ENCODE assay signal across 8 cellular contexts in genomic region chr6:137219664-137220252, GRCh38. TPM values are rescaled to one million over a fixed set of nuclear protein-coding genes. Genes with fewer than 3 reads are reported as not detected.
A peak's percentile ranks its signal among the peaks of the same experiment; 100 is the strongest.
DNase-seq lines count a peak whose midpoint lies in the region; ATAC-seq and TF ChIP-seq lines count a peak whose summit lies in the region.

No MANE protein-coding gene starts in this region.

- CTCF ChIA-PET in mammary epithelial cell (lab: Charles Lee; ENCODE audit: low non-redundant PET), result no interaction called here
- CTCF ChIA-PET in naive thymus-derived CD4-positive, alpha-beta T cell (lab: Charles Lee), result interaction anchor here (1.0 kb wide), 1 partner anchor 95 kb away, joined by 3 read pairs; no protein-coding TSS in a partner anchor

- POLR2A ChIA-PET in naive thymus-derived CD4-positive, alpha-beta T cell (lab: Charles Lee), result interaction anchor here (0.5 to 1.0 kb wide), 3 partner anchors 81 to 1943 kb away, joined by 3 to 5 read pairs (median 3); partner anchors contain the start of gene BCLAF1

- 41% methylated on average over 6 of the region's 6 CpGs for WGBS in mammary epithelial cell (ENCODE audit: low coverage, missing lambda C conversion rate)

- no peaks in the 10 kb centered on the region for H4K20me1 ChIP-seq in mammary epithelial cell (ENCODE audit: insufficient read depth, low read length)

- ATAC-seq in GM18502 (IDR thresholded peaks at IDR 0.05; ENCODE audit: poor library complexity, unreplicated experiment) (peak; percentile 13), HG03460 (IDR thresholded peaks at IDR 0.05; ENCODE audit: unreplicated experiment) (peak; percentile 10), GM21390 (IDR thresholded peaks at IDR 0.05; ENCODE audit: unreplicated experiment) (no peak), HG03159 (IDR thresholded peaks at IDR 0.05; ENCODE audit: unreplicated experiment) (no peak)
- no peak for ATAC-seq in naive thymus-derived CD4-positive, alpha-beta T cell

- peaks cover 0 to 1% (median 0%) of the 10 kb centered on the region in 11 donors for H3K9me3 Mint-ChIP-seq in naive thymus-derived CD4-positive, alpha-beta T cell

- DNase-seq in mammary epithelial cell (no peak), LoVo (ENCODE audit: low spot score) (no peak), NCI-H510A (lab: John Stamatoyannopoulos, UW) (no peak)
- DNase-seq in naive thymus-derived CD4-positive, alpha-beta T cell, result no peak

- no peaks in the 10 kb centered on the region for H3K27me3 ChIP-seq in mammary epithelial cell (ENCODE audit: insufficient read depth, low read length)
- no peaks in the 10 kb centered on the region for H3K27me3 ChIP-seq in naive thymus-derived CD4-positive, alpha-beta T cell (ENCODE audit: control insufficient read depth in 2 of 2, insufficient read depth in 2 of 2, low read length in 2 of 2)

- BruUV-seq in mammary epithelial cell (replicated peaks; lab: Mats Ljungman, UMichigan), result no TSS peak

- in situ Hi-C loops in mammary epithelial cell (cut with MboI; ENCODE audit: low sequenced_read_pairs in 2 of 2), result no loop called here

- peak overlapping the region; percentile 78 to 98 (median 89) for H3K4me3 ChIP-seq in mammary epithelial cell (replicated peaks in 1 of 3; ENCODE audit: insufficient read depth in 1 of 3, low read depth in 2 of 3, low read length in 3 of 3)
- peak overlapping the region; percentile 88 for H3K4me3 ChIP-seq in naive thymus-derived CD4-positive, alpha-beta T cell (ENCODE audit: low read length)

- dilution Hi-C loops in mammary epithelial cell (cut with HindIII; ENCODE audit: low sequenced_read_pairs), result no loop called here

- H3K9ac ChIP-seq in mammary epithelial cell (ENCODE audit: insufficient read depth, low read length), result peak overlapping the region; percentile 99

- H3K27ac Mint-ChIP-seq in naive thymus-derived CD4-positive, alpha-beta T cell, result peak overlapping the region; percentile 91 to 100 (median 96)

- no peaks in the 10 kb centered on the region for H3K36me3 ChIP-seq in mammary epithelial cell (ENCODE audit: insufficient read depth, low read length)
- peaks cover 0 to 5% (median 0%) of the 10 kb centered on the region in 3 experiments for H3K36me3 ChIP-seq in naive thymus-derived CD4-positive, alpha-beta T cell (ENCODE audit: control insufficient read depth in 2 of 3, insufficient read depth in 3 of 3, low read length in 3 of 3)

- peaks cover 0 to 18% (median 0%) of the 10 kb centered on the region in 5 donors for H3K36me3 Mint-ChIP-seq in naive thymus-derived CD4-positive, alpha-beta T cell

- TF ChIP-seq CTCF in mammary epithelial cell (conservative IDR thresholded peaks at IDR 0.05 in 1 of 2, IDR thresholded peaks at IDR 0.05 in 1 of 2; ENCODE audit: extremely low read depth in 1 of 2, insufficient read depth in 1 of 2, low read depth in 1 of 2, low read length in 2 of 2), result no peak

- H3K27ac ChIP-seq in mammary epithelial cell (ENCODE audit: insufficient read depth, low read depth, low read length), result peak overlapping the region; percentile 98
- peak overlapping the region; percentile 91 for H3K27ac ChIP-seq in naive thymus-derived CD4-positive, alpha-beta T cell (ENCODE audit: low read depth, low read length)

- H3K4me2 ChIP-seq in mammary epithelial cell (ENCODE audit: insufficient read depth, low read depth, low read length), result peak overlapping the region; percentile 75

- H3K4me1 Mint-ChIP-seq in naive thymus-derived CD4-positive, alpha-beta T cell, result peaks cover 30 to 84% (median 68%) of the 10 kb centered on the region in 7 donors

- H3K4me3 Mint-ChIP-seq in naive thymus-derived CD4-positive, alpha-beta T cell, result peak overlapping the region; percentile 83 to 100 (median 96)

- peaks cover 43% of the 10 kb centered on the region for H3K79me2 ChIP-seq in mammary epithelial cell (ENCODE audit: insufficient read depth, low read length)

- peak overlapping the region; percentile 93 for H2AFZ ChIP-seq in mammary epithelial cell (ENCODE audit: low read depth, low read length)

- H3K4me1 ChIP-seq in mammary epithelial cell (ENCODE audit: insufficient read depth, low read length), result peaks cover 38% of the 10 kb centered on the region
- peaks cover 21 to 44% of the 10 kb centered on the region in 2 donors for H3K4me1 ChIP-seq in naive thymus-derived CD4-positive, alpha-beta T cell (ENCODE audit: control insufficient read depth in 2 of 2, insufficient read depth in 2 of 2, low read length in 2 of 2)

- no peaks in the 10 kb centered on the region for H3K27me3 Mint-ChIP-seq in naive thymus-derived CD4-positive, alpha-beta T cell

- no peaks in the 10 kb centered on the region for H3K9me3 ChIP-seq in mammary epithelial cell (replicated peaks; ENCODE audit: insufficient read depth, low read length)
- no peaks in the 10 kb centered on the region for H3K9me3 ChIP-seq in naive thymus-derived CD4-positive, alpha-beta T cell (ENCODE audit: control insufficient read depth in 2 of 3, low read length in 3 of 3)

- intact Hi-C loops in mammary epithelial cell (cut with micrococcal nuclease), result loop anchor here (2.0 to 5.0 kb wide), 3 partner anchors 59 to 127 kb away; no protein-coding TSS in a partner anchor
- intact Hi-C loops in naive thymus-derived CD4-positive, alpha-beta T cell (cut with micrococcal nuclease), result loop anchor here (1.0 to 10.0 kb wide), 10 partner anchors 13 to 1555 kb away; partner anchors contain the start of genes PEX7 (in 2 of the 2), CCDC28A (in 1 of the 2), MTFR2 (in 1 of the 2) and TNFAIP3 (in 1 of the 2)

RNA-seq across cellular contexts. Expression of gene IFNGR1, which starts 0.6 kb away (rescaled TPM):
- total RNA-seq in mammary epithelial cell, result 100 to 1,000 TPM in 1 of 2 donors, 10 to 100 TPM in 1; 54.7 to 137 TPM
- 30.0 TPM for polyA plus RNA-seq in mammary epithelial cell
- 17.6 TPM for polyA minus RNA-seq in mammary epithelial cell
- total RNA-seq in naive thymus-derived CD4-positive, alpha-beta T cell, result 10 to 100 TPM; 29.2 to 90.7 (median 31.3) TPM
- polyA plus RNA-seq in naive thymus-derived CD4-positive, alpha-beta T cell, result 10 to 100 TPM; 27.9 to 32.6 TPM

RNA-seq across cellular contexts. Expression of gene IL22RA2, which starts 46.3 kb away (rescaled TPM):
- not detected for total RNA-seq in mammary epithelial cell
- not detected for polyA plus RNA-seq in mammary epithelial cell
- polyA minus RNA-seq in mammary epithelial cell, result not detected
- total RNA-seq in naive thymus-derived CD4-positive, alpha-beta T cell, result not detected
- not detected for polyA plus RNA-seq in naive thymus-derived CD4-positive, alpha-beta T cell

Comparison
In these comparisons a context has a peak if more than half of its experiments do, and no peak if none do; other contexts are left out.
1. ATAC-seq: peak in GM18502 (single experiment) and HG03460 (single experiment); none in naive thymus-derived CD4-positive, alpha-beta T cell (single experiment), GM21390 (single experiment) and HG03159 (single experiment).